ENCODE assay signal across 15 cellular contexts in the genomic region with DNA sequence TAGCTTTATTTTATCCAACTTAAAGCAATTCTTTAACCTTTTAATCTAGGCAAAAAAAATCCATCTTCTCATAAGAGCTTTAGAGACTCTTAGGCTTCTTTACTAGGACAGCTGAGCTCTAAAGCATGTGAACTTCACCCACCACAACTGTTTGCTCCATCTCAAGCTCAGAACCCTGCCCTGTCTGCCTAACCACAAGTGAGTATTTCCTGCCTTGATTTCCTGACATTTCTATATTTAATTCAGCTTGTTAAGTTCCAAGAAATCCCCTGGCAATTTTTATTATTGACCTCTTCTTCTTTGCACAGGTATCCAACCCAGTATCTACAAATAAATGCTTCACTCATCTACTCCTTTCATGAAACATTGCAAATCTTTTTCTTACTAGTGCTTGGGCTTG. TPM values are rescaled to one million over a fixed set of nuclear protein-coding genes. Genes with fewer than 3 reads are reported as not detected.
A peak's percentile ranks its signal among the peaks of the same experiment; 100 is the strongest.
DNase-seq lines count a peak whose midpoint lies in the region; ATAC-seq lines count a peak whose summit lies in the region.
"Had no signal": no experiment of that assay in that cellular context is flagged by ENCODE, and none has a peak within 500 bp of the region (broad histone marks: within the 10 kb centered on the region; RNA-seq: fewer than 3 reads in every experiment).

No MANE protein-coding gene starts in this region.

- peak overlapping the region; percentile 42 to 84 (median 74) for H3K27ac Mint-ChIP-seq in CD4-positive, CD25-positive, alpha-beta regulatory T cell
- H3K27ac Mint-ChIP-seq in IgD-negative memory B cell, result peak overlapping the region; percentile 35 to 94 (median 76)
- H3K27ac Mint-ChIP-seq in activated CD4-positive, alpha-beta memory T cell treated with anti-CD3 and anti-CD28 coated beads for 36 hours, result peak overlapping the region; percentile 96
- peak overlapping the region; percentile 73 for H3K27ac Mint-ChIP-seq in memory B cell
- H3K27ac Mint-ChIP-seq: endodermal cell had no signal

- H3K9me3 ChIP-seq in CD4-positive, CD25-positive, alpha-beta regulatory T cell (ENCODE audit: control insufficient read depth in 2 of 2, low read length in 2 of 2), result no peaks in the 10 kb centered on the region
- H3K9me3 ChIP-seq: Caco-2, psoas muscle, SK-N-SH had no signal

- H3K4me1 ChIP-seq in CD4-positive, CD25-positive, alpha-beta regulatory T cell (ENCODE audit: control insufficient read depth, insufficient read depth, low read length, poor library complexity, severe bottlenecking), result peaks cover 81% of the 10 kb centered on the region
- H3K4me1 ChIP-seq: Caco-2, psoas muscle had no signal

- H3K4me1 Mint-ChIP-seq in CD4-positive, CD25-positive, alpha-beta regulatory T cell, result peaks cover 33 to 73% (median 55%) of the 10 kb centered on the region in 4 donors
- H3K4me1 Mint-ChIP-seq in IgD-negative memory B cell (peaks cover 38 to 61% (median 40%) of the 10 kb centered on the region in 3 donors), memory B cell (peaks cover 38% of the 10 kb centered on the region)
- H3K4me1 Mint-ChIP-seq in activated CD4-positive, alpha-beta memory T cell treated with anti-CD3 and anti-CD28 coated beads for 36 hours (ENCODE audit: low read depth), result peaks cover 70% of the 10 kb centered on the region
- H3K4me1 Mint-ChIP-seq: endodermal cell had no signal

- ATAC-seq in CD4-positive, CD25-positive, alpha-beta regulatory T cell (ENCODE audit: low read depth in 2 of 2), result peak; percentile 89 to 90
- ATAC-seq in memory B cell (ENCODE audit: low read depth), result peak; percentile 34
- no peak for ATAC-seq in GM19463 (IDR thresholded peaks at IDR 0.05; ENCODE audit: unreplicated experiment)
- no peak for ATAC-seq in HG03457 (IDR thresholded peaks at IDR 0.05; ENCODE audit: unreplicated experiment)
- ATAC-seq: psoas muscle had no signal

- peak overlapping the region; percentile 82 for H3K27ac ChIP-seq in CD4-positive, CD25-positive, alpha-beta regulatory T cell (ENCODE audit: insufficient read depth, low read length, poor library complexity, severe bottlenecking)
- H3K27ac ChIP-seq: psoas muscle had no signal

- no peaks in the 10 kb centered on the region for H3K27me3 ChIP-seq in CD4-positive, CD25-positive, alpha-beta regulatory T cell (ENCODE audit: control insufficient read depth, insufficient read depth, low read length)

- POLR2A ChIA-PET in activated CD4-positive, alpha-beta memory T cell treated with anti-CD3 and anti-CD28 coated beads for 36 hours (lab: Charles Lee), result interaction anchor here (0.9 to 4.3 kb wide), 5 partner anchors 8 to 23 kb away, joined by 3 to 18 read pairs (median 9); no protein-coding TSS in a partner anchor

- peak; percentile 33 to 91 (median 59) for DNase-seq in CD4-positive, CD25-positive, alpha-beta regulatory T cell
- no peak for DNase-seq in activated CD4-positive, alpha-beta memory T cell treated with anti-CD3 and anti-CD28 coated beads for 36 hours
- DNase-seq in memory B cell (ENCODE audit: low spot score in 2 of 2) (peak in 1 of 2 donors; percentile 4), NCI-H146 treated with DMSO at 0.1 percent for 48 hours (lab: John Stamatoyannopoulos, UW; ENCODE audit: unreplicated experiment) (no peak), kidney tubule cell (ENCODE audit: low spot score) (no peak)
- DNase-seq: Caco-2, endodermal cell, NCI-H1417, NCI-H69, psoas muscle, SK-N-SH, substantia nigra had no signal

- H3K4me3 Mint-ChIP-seq in CD4-positive, CD25-positive, alpha-beta regulatory T cell, result peak overlapping the region; percentile 93 to 99 (median 96)
- H3K4me3 Mint-ChIP-seq in IgD-negative memory B cell, result peak overlapping the region; percentile 66 to 91 (median 80)
- peak overlapping the region; percentile 11 for H3K4me3 Mint-ChIP-seq in activated CD4-positive, alpha-beta memory T cell treated with anti-CD3 and anti-CD28 coated beads for 36 hours
- peak overlapping the region; percentile 64 for H3K4me3 Mint-ChIP-seq in memory B cell
- H3K4me3 Mint-ChIP-seq: endodermal cell had no signal

- H3K4me3 ChIP-seq in CD4-positive, CD25-positive, alpha-beta regulatory T cell (ENCODE audit: low read depth, low read length), result peak overlapping the region; percentile 100
- H3K4me3 ChIP-seq: psoas muscle had no signal

- peaks cover 71% of the 10 kb centered on the region for H3K36me3 Mint-ChIP-seq in CD4-positive, CD25-positive, alpha-beta regulatory T cell
- H3K36me3 Mint-ChIP-seq in IgD-negative memory B cell, result peaks cover 26% of the 10 kb centered on the region
- H3K36me3 Mint-ChIP-seq in activated CD4-positive, alpha-beta memory T cell treated with anti-CD3 and anti-CD28 coated beads for 36 hours, result peaks cover 60% of the 10 kb centered on the region
- H3K36me3 Mint-ChIP-seq in memory B cell, result peaks cover 32% of the 10 kb centered on the region

- intact Hi-C loops in activated CD4-positive, alpha-beta memory T cell treated with anti-CD3 and anti-CD28 coated beads for 36 hours (cut with micrococcal nuclease), result loop anchor here (1.0 kb wide), 2 partner anchors 8 to 13 kb away; no protein-coding TSS in a partner anchor

- H3K36me3 ChIP-seq in CD4-positive, CD25-positive, alpha-beta regulatory T cell (ENCODE audit: control insufficient read depth, insufficient read depth, low read length), result peaks cover 48% of the 10 kb centered on the region

- peaks cover 0 to 3% (median 0%) of the 10 kb centered on the region in 7 donors for H3K9me3 Mint-ChIP-seq in CD4-positive, CD25-positive, alpha-beta regulatory T cell
- H3K9me3 Mint-ChIP-seq in IgD-negative memory B cell (peaks cover 0 to 3% (median 0%) of the 10 kb centered on the region in 3 donors), memory B cell (no peaks in the 10 kb centered on the region)
- peaks cover 9% of the 10 kb centered on the region for H3K9me3 Mint-ChIP-seq in activated CD4-positive, alpha-beta memory T cell treated with anti-CD3 and anti-CD28 coated beads for 36 hours

- no peaks in the 10 kb centered on the region for H3K27me3 Mint-ChIP-seq in CD4-positive, CD25-positive, alpha-beta regulatory T cell
- H3K27me3 Mint-ChIP-seq in IgD-negative memory B cell (no peaks in the 10 kb centered on the region), memory B cell (no peaks in the 10 kb centered on the region)
- no peaks in the 10 kb centered on the region for H3K27me3 Mint-ChIP-seq in activated CD4-positive, alpha-beta memory T cell treated with anti-CD3 and anti-CD28 coated beads for 36 hours

- CTCF ChIA-PET in activated CD4-positive, alpha-beta memory T cell treated with anti-CD3 and anti-CD28 coated beads for 36 hours (lab: Charles Lee), result interaction anchor here (1.0 to 13.6 kb wide), 7 partner anchors 9 to 106 kb away, joined by 3 to 205 read pairs (median 16); no protein-coding TSS in a partner anchor

RNA-seq across cellular contexts. Expression of a gene that starts 21.1 kb away (rescaled TPM):
- 43.8 TPM for total RNA-seq in CD4-positive, CD25-positive, alpha-beta regulatory T cell
- polyA plus RNA-seq in CD4-positive, CD25-positive, alpha-beta regulatory T cell, result 10 to 100 TPM; 39.1 to 58.6 (median 46.7) TPM
- polyA plus RNA-seq in IgD-negative memory B cell, result 30.8 TPM
- 10 to 100 TPM; 40.8 to 40.9 TPM for total RNA-seq in activated CD4-positive, alpha-beta memory T cell treated with anti-CD3 and anti-CD28 coated beads for 36 hours
- total RNA-seq: Caco-2 had no signal
- polyA plus RNA-seq: SK-N-SH had no signal

Comparison
In these comparisons a context has a peak if more than half of its experiments do, and no peak if none do; other contexts are left out.
1. ATAC-seq: peak in CD4-positive, CD25-positive, alpha-beta regulatory T cell (2 of 2) and memory B cell (single experiment); none in GM19463 (single experiment) and HG03457 (single experiment).
2. DNase-seq: peak in CD4-positive, CD25-positive, alpha-beta regulatory T cell (3 of 3); none in activated CD4-positive, alpha-beta memory T cell treated with anti-CD3 and anti-CD28 coated beads for 36 hours (single experiment), NCI-H146 treated with DMSO at 0.1 percent for 48 hours (single experiment) and kidney tubule cell (single experiment).
3. H3K4me3 Mint-ChIP-seq: peak in every context shown above with its lines; median percentile 96 in CD4-positive, CD25-positive, alpha-beta regulatory T cell; 80 in IgD-negative memory B cell; 64 in memory B cell; 11 in activated CD4-positive, alpha-beta memory T cell treated with anti-CD3 and anti-CD28 coated beads for 36 hours.
4. Peak in every context shown above with its lines, with median percentiles within 50 percentile points of each other: H3K27ac Mint-ChIP-seq.